Comparison of ENCODE assay signal across 11 cellular contexts in the genomic region with DNA sequence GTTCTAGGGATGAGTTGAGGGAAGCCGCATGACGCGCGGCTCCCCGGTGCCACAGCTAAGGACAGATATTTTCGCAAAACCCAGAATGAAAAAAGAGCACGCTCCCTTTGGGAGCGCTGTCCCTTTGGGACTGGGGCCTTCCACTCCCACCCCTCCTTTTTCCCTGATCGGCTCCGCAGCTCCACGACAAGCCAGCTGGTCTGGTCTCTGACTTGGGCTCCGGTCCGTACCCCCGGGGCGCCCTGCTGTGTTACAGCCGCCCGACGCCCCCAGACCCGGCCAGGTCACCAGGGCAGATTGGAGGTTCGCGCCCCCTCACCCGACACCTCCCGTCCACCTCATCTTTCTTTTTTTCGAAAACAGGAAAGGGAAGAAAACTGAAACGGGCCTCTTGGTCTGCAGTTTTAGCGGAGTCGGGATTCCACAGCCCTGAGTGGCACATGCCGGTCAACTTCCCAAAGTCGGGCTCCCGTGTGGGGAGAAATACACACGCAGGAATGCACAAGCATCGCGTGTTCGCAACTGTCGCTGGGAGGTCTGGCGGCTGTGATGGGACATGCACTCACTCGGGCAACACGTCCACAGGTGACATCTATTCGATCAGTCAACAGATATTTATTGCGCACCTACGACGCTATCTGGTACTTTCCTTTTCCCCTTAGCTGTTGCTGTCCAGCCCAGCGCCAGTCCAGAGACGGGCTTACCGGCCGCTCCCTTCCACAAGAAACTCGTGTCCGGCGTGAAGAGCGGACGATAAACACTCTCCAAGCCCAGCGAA. TPM values are rescaled to one million over a fixed set of nuclear protein-coding genes. Genes with fewer than 3 reads are reported as not detected.
DNase-seq lines count a peak whose midpoint lies in the region; ATAC-seq lines count a peak whose summit lies in the region.
"Had no signal": no experiment of that assay in that cellular context is flagged by ENCODE, and none has a peak within 500 bp of the region (broad histone marks: within the 10 kb centered on the region; RNA-seq: fewer than 3 reads in every experiment).

No MANE protein-coding gene starts in this region.

- peaks cover 37 to 47% of the 10 kb centered on the region in 2 donors for H3K27me3 Mint-ChIP-seq in CD4-positive, alpha-beta memory T cell

- H3K79me1 ChIP-seq in trophoblast cell (ENCODE audit: low read length), result peaks cover 30% of the 10 kb centered on the region

- no peak overlapping the region for H3K18ac ChIP-seq in trophoblast cell (ENCODE audit: low read length)

- H3K79me2 ChIP-seq in trophoblast cell (ENCODE audit: control insufficient read depth, insufficient read depth, low read length, poor library complexity), result peaks cover 11% of the 10 kb centered on the region

- H3K4me3 Mint-ChIP-seq in CD4-positive, alpha-beta memory T cell, result peak overlapping the region in 5 of 8 donors; percentile 15 to 56 (median 40)
- H3K4me3 Mint-ChIP-seq: stimulated activated effector memory CD8-positive, alpha-beta T cell treated with anti-CD3 and anti-CD28 coated beads, Interleukin-12 subunit alpha, Interleukin-12 subunit beta, amount 100 ng/mL, for 72 hours had no signal

- H3K4me3 ChIP-seq in CD4-positive, alpha-beta memory T cell (ENCODE audit: low read length in 2 of 2), result no peak overlapping the region
- H3K4me3 ChIP-seq in adipocyte (ENCODE audit: low read length) (peak overlapping the region; percentile 77), right cardiac atrium (ENCODE audit: low read length) (peak overlapping the region; percentile 29), trophoblast cell (ENCODE audit: low read depth, low read length) (peak overlapping the region; percentile 50)

- H3K36me3 ChIP-seq in CD4-positive, alpha-beta memory T cell (ENCODE audit: insufficient read depth, low read length), result no peaks in the 10 kb centered on the region
- H3K36me3 ChIP-seq in adipocyte (ENCODE audit: control insufficient read depth, insufficient read depth, low read length, severe bottlenecking), result no peaks in the 10 kb centered on the region
- H3K36me3 ChIP-seq in trophoblast cell (ENCODE audit: control insufficient read depth in 1 of 2, insufficient read depth in 2 of 2, low read length in 2 of 2), result no peaks in the 10 kb centered on the region

- peak overlapping the region; percentile 81 for H3K4me2 ChIP-seq in trophoblast cell (ENCODE audit: low read length)

- peak overlapping the region; percentile 46 for H2BK120ac ChIP-seq in trophoblast cell (ENCODE audit: insufficient read depth, low read length, poor library complexity)

- H3K14ac ChIP-seq in trophoblast cell (ENCODE audit: low read length), result no peak overlapping the region

- peaks cover 0 to 9% (median 0%) of the 10 kb centered on the region in 8 donors for H3K9me3 Mint-ChIP-seq in CD4-positive, alpha-beta memory T cell
- H3K9me3 Mint-ChIP-seq: stimulated activated effector memory CD8-positive, alpha-beta T cell treated with anti-CD3 and anti-CD28 coated beads, Interleukin-12 subunit alpha, Interleukin-12 subunit beta, amount 100 ng/mL, for 72 hours had no signal

- 19% methylated on average over 52 of the region's 52 CpGs for WGBS in right cardiac atrium
- WGBS in trophoblast cell (ENCODE audit: extremely low coverage, insufficient coverage, insufficient read length), result no CpG with 5 or more reads among the region's 52 CpGs

- no peak overlapping the region for H3K27ac ChIP-seq in CD4-positive, alpha-beta memory T cell (ENCODE audit: low read depth, low read length)
- no peak overlapping the region for H3K27ac ChIP-seq in right cardiac atrium (ENCODE audit: low read length)
- no peak overlapping the region for H3K27ac ChIP-seq in trophoblast cell (ENCODE audit: low read depth, low read length)

- no peak overlapping the region for H2AK5ac ChIP-seq in trophoblast cell (ENCODE audit: low read length)

- H3K9me3 ChIP-seq in CD4-positive, alpha-beta memory T cell (ENCODE audit: control insufficient read depth in 1 of 2, low read length in 2 of 2), result no peaks in the 10 kb centered on the region
- no peaks in the 10 kb centered on the region for H3K9me3 ChIP-seq in adipocyte (ENCODE audit: control insufficient read depth, low read length)
- no peaks in the 10 kb centered on the region for H3K9me3 ChIP-seq in right cardiac atrium (ENCODE audit: control insufficient read depth, low read length)
- no peaks in the 10 kb centered on the region for H3K9me3 ChIP-seq in trophoblast cell (ENCODE audit: insufficient read depth, low read depth, low read length)

- H2AFZ ChIP-seq in trophoblast cell (ENCODE audit: insufficient read depth, low read length, poor library complexity), result no peak overlapping the region

- POLR2A ChIA-PET in CD4-positive, alpha-beta memory T cell (lab: Charles Lee; ENCODE audit: partially characterized antibody), result no interaction called here

- H3K27me3 ChIP-seq in CD4-positive, alpha-beta memory T cell (ENCODE audit: insufficient read depth, low read length), result peaks cover 24% of the 10 kb centered on the region
- peaks cover 30% of the 10 kb centered on the region for H3K27me3 ChIP-seq in adipocyte (replicated peaks; ENCODE audit: control insufficient read depth, insufficient read depth, low read length)
- H3K27me3 ChIP-seq in right cardiac atrium (ENCODE audit: control insufficient read depth, insufficient read depth), result no peaks in the 10 kb centered on the region
- H3K27me3 ChIP-seq in trophoblast cell (ENCODE audit: insufficient read depth, low read length), result peaks cover 9% of the 10 kb centered on the region

- no peak overlapping the region for H3K23ac ChIP-seq in trophoblast cell (ENCODE audit: low read length)

- H2BK5ac ChIP-seq in trophoblast cell (ENCODE audit: low read depth, low read length, poor library complexity), result no peak overlapping the region

- no peak overlapping the region for H2BK12ac ChIP-seq in trophoblast cell (ENCODE audit: low read length)

- no peak for ATAC-seq in right cardiac atrium

- DNase-seq in CD4-positive, alpha-beta memory T cell, result no peak
- DNase-seq in adipocyte (ENCODE audit: low read depth) (peak; percentile 43), right cardiac atrium (peak in 2 of 3 donors; percentile 40 to 58), trophoblast cell (no peak), NCI-H1694 (lab: John Stamatoyannopoulos, UW) (no peak), NCI-H1105 (lab: John Stamatoyannopoulos, UW) (no peak), DMS79 (lab: John Stamatoyannopoulos, UW) (no peak), HUDEP-2 (lab: John Stamatoyannopoulos, UW; ENCODE audit: unreplicated experiment in 76 of 76) (no peak)
- DNase-seq: activated CD4-positive, alpha-beta T cell treated with anti-CD3 and anti-CD28 coated beads, Interleukin-2, amount 50 U/mL, for 4 hours; effector memory CD4-positive, alpha-beta T cell had no signal

- H4K12ac ChIP-seq in trophoblast cell (ENCODE audit: low read depth, low read length), result no peak overlapping the region

- no peak overlapping the region for H4K8ac ChIP-seq in trophoblast cell (ENCODE audit: low read depth, low read length)

- peaks cover 4 to 37% (median 10%) of the 10 kb centered on the region in 4 donors for H3K4me1 Mint-ChIP-seq in CD4-positive, alpha-beta memory T cell
- H3K4me1 Mint-ChIP-seq: stimulated activated effector memory CD8-positive, alpha-beta T cell treated with anti-CD3 and anti-CD28 coated beads, Interleukin-12 subunit alpha, Interleukin-12 subunit beta, amount 100 ng/mL, for 72 hours had no signal

- H3K9ac ChIP-seq in adipocyte (ENCODE audit: low read length) (no peak overlapping the region), trophoblast cell (ENCODE audit: low read length) (no peak overlapping the region)

- CTCF ChIA-PET in CD4-positive, alpha-beta memory T cell (lab: Charles Lee; ENCODE audit: partially characterized antibody), result no interaction called here

- peaks cover 7% of the 10 kb centered on the region for H3K4me1 ChIP-seq in CD4-positive, alpha-beta memory T cell (ENCODE audit: insufficient read depth, low read length)
- peaks cover 24% of the 10 kb centered on the region for H3K4me1 ChIP-seq in adipocyte (ENCODE audit: control insufficient read depth, insufficient read depth, low read length)
- peaks cover 5% of the 10 kb centered on the region for H3K4me1 ChIP-seq in right cardiac atrium (ENCODE audit: control insufficient read depth, insufficient read depth, low read length)
- H3K4me1 ChIP-seq in trophoblast cell (ENCODE audit: control insufficient read depth in 1 of 2, insufficient read depth in 2 of 2, low read length in 2 of 2), result peaks cover 20 to 28% of the 10 kb centered on the region in 2 experiments

- intact Hi-C loops in CD4-positive, alpha-beta memory T cell (cut with micrococcal nuclease), result loop anchor here (5.0 to 10.0 kb wide), 5 partner anchors 110 to 1480 kb away; no protein-coding TSS in a partner anchor
- intact Hi-C loops in right cardiac atrium (cut with DNase I), result loop anchor here in 2 of 4 donors (5.0 to 10.0 kb wide), 3 partner anchors 82 to 645 kb away; no protein-coding TSS in a partner anchor

- peak overlapping the region; percentile 1 for H4K91ac ChIP-seq in trophoblast cell (ENCODE audit: low read depth, low read length)

- H3K36me3 Mint-ChIP-seq in CD4-positive, alpha-beta memory T cell, result no peaks in the 10 kb centered on the region
- H3K36me3 Mint-ChIP-seq: stimulated activated effector memory CD8-positive, alpha-beta T cell treated with anti-CD3 and anti-CD28 coated beads, Interleukin-12 subunit alpha, Interleukin-12 subunit beta, amount 100 ng/mL, for 72 hours had no signal

- no peak overlapping the region for H3K4ac ChIP-seq in trophoblast cell (ENCODE audit: low read depth, low read length)

- no peak overlapping the region for H3K27ac Mint-ChIP-seq in CD4-positive, alpha-beta memory T cell
- H3K27ac Mint-ChIP-seq: stimulated activated effector memory CD8-positive, alpha-beta T cell treated with anti-CD3 and anti-CD28 coated beads, Interleukin-12 subunit alpha, Interleukin-12 subunit beta, amount 100 ng/mL, for 72 hours had no signal

RNA-seq across cellular contexts. Expression of a gene that starts 3.9 kb away (rescaled TPM):
- not detected for total RNA-seq in CD4-positive, alpha-beta memory T cell
- polyA plus RNA-seq in CD4-positive, alpha-beta memory T cell, result not detected
- 10 to 100 TPM; 10.5 to 23.5 (median 20.6) TPM for total RNA-seq in right cardiac atrium
- 12.5 TPM for polyA plus RNA-seq in right cardiac atrium
- polyA plus RNA-seq in trophoblast cell (2013), result 34.9 and 36.2 TPM in 2 replicates

Comparison
In these comparisons a context has a peak if more than half of its experiments do, and no peak if none do; other contexts are left out.
1. DNase-seq: peak in adipocyte (single experiment) and right cardiac atrium (2 of 3); none in CD4-positive, alpha-beta memory T cell (0 of 5), trophoblast cell (0 of 2), NCI-H1694 (single experiment), NCI-H1105 (single experiment), DMS79 (single experiment) and HUDEP-2 (0 of 76).
2. H3K4me3 ChIP-seq: peak in adipocyte (single experiment), right cardiac atrium (single experiment) and trophoblast cell (single experiment); none in CD4-positive, alpha-beta memory T cell (0 of 2).
3. RNA of a gene that starts 3.9 kb away (total RNA-seq): 10.5 to 23.5 TPM in right cardiac atrium; not detected in CD4-positive, alpha-beta memory T cell; every median in the first group is over 10 times any median in the second.